In genomic region chr1:71641903-71642302, GRCh38 we compare ENCODE assay signal across 26 cellular contexts.
DNase-seq lines count a peak whose midpoint lies in the region; ATAC-seq and TF ChIP-seq lines count a peak whose summit lies in the region.
"Had no signal": no experiment of that assay in that cellular context is flagged by ENCODE, and none has a peak within 500 bp of the region (broad histone marks: within the 10 kb centered on the region; RNA-seq: fewer than 3 reads in every experiment).

No MANE protein-coding gene starts in this region.

- intact Hi-C loops in right cardiac atrium (cut with DNase I): no loop called here

- no peaks in the 10 kb centered on the region for H3K9me3 ChIP-seq in right cardiac atrium (ENCODE audit: control insufficient read depth, low read length)
- no peaks in the 10 kb centered on the region for H3K9me3 ChIP-seq in GM23248 (ENCODE audit: low read depth)
- H3K9me3 ChIP-seq: Caco-2 had no signal

- H3K4me3 ChIP-seq in right cardiac atrium (ENCODE audit: low read length) (no peak overlapping the region), GM23248 (no peak overlapping the region)
- H3K4me3 ChIP-seq: PC-9, SK-N-MC had no signal

- H3K4me1 ChIP-seq in right cardiac atrium (ENCODE audit: control insufficient read depth, insufficient read depth, low read length) (peaks cover 1% of the 10 kb centered on the region), GM23248 (ENCODE audit: insufficient read depth) (0 out of 2 replicates have a peak, but pooled peaks cover 6% of the 10 kb centered on the region)
- H3K4me1 ChIP-seq: Caco-2 had no signal

- peaks cover 22% of the 10 kb centered on the region for H3K4me1 Mint-ChIP-seq in glutamatergic neuron (ENCODE audit: low read depth, unreplicated experiment)
- H3K4me1 Mint-ChIP-seq: B cell, IgD-negative memory B cell had no signal

- no peak for TF ChIP-seq CTCF in glutamatergic neuron (IDR thresholded peaks at IDR 0.05; ENCODE audit: partially characterized antibody, unreplicated experiment)

- in situ Hi-C loops in G401 (cut with HindIII; ENCODE audit: low sequenced_read_pairs) (no loop called here), GM23248 (cut with MboI) (no loop called here)

- no peaks in the 10 kb centered on the region for H4K20me1 ChIP-seq in GM23248 (ENCODE audit: insufficient read depth)

- peak overlapping the region; percentile 53 for H3K27ac Mint-ChIP-seq in glutamatergic neuron (ENCODE audit: unreplicated experiment)
- H3K27ac Mint-ChIP-seq: B cell; CD8-positive, alpha-beta T cell; IgD-negative memory B cell had no signal

- H3K27ac ChIP-seq in right cardiac atrium (ENCODE audit: low read length) (no peak overlapping the region), GM23248 (no peak overlapping the region)
- H3K27ac ChIP-seq: C4-2B, KMS-11, PC-9, SK-N-MC had no signal

- 48% methylated on average over 3 of the region's 3 CpGs for WGBS in right cardiac atrium
- 53 to 62% methylated on average over 3 of the region's 3 CpGs for WGBS in GM23248 (ENCODE audit: low coverage in 1 of 2, low lambda C conversion rate in 2 of 2, missing lambda C conversion rate in 2 of 2), 2 experiments

- H3F3A ChIP-seq in GM23248 (ENCODE audit: insufficient read depth): 0 out of 2 replicates have a peak, but pooled peaks cover 7% of the 10 kb centered on the region

- no peak overlapping the region for H3K9ac ChIP-seq in GM23248
- H3K9ac ChIP-seq: KMS-11 had no signal

- no peak overlapping the region for H3K4me3 Mint-ChIP-seq in glutamatergic neuron (ENCODE audit: unreplicated experiment)
- H3K4me3 Mint-ChIP-seq: B cell; CD8-positive, alpha-beta T cell; IgD-negative memory B cell had no signal

- peaks cover 2% of the 10 kb centered on the region for H3K27me3 Mint-ChIP-seq in glutamatergic neuron (ENCODE audit: unreplicated experiment)
- H3K27me3 Mint-ChIP-seq: B cell, IgD-negative memory B cell had no signal

- DNase-seq in G401 (ENCODE audit: low spot score): peak; percentile 79
- peak; percentile 55 for DNase-seq in NCI-H446 treated with DMSO at 0.1 percent for 48 hours (lab: John Stamatoyannopoulos, UW)
- no peak for DNase-seq in glutamatergic neuron
- peak; percentile 39 to 53 (median 53) for DNase-seq in right cardiac atrium
- DNase-seq in GM23248: no peak
- DNase-seq: Caco-2; CD8-positive, alpha-beta T cell; DMS 273 treated with DMSO at 0.1 percent for 48 hours; DMS79; EL; GF-D8; NCI-H1092; NCI-H1417 treated with DMSO at 0.1 percent for 48 hours; NCI-H226; NCI-H524; NCI-H774; PC-9; SIG-M5 had no signal

- no peaks in the 10 kb centered on the region for H3K79me2 ChIP-seq in GM23248 (ENCODE audit: insufficient read depth)

- no peaks in the 10 kb centered on the region for H3K36me3 ChIP-seq in GM23248 (ENCODE audit: low read depth)

- no peak overlapping the region for H2AFZ ChIP-seq in GM23248
- H2AFZ ChIP-seq: PC-9 had no signal

- H3K4me2 ChIP-seq in GM23248 (ENCODE audit: unreplicated experiment): no peak overlapping the region
- H3K4me2 ChIP-seq: KMS-11, PC-9 had no signal

- ATAC-seq in right cardiac atrium (peak; percentile 67 to 69), GM19395 (IDR thresholded peaks at IDR 0.05; ENCODE audit: unreplicated experiment) (no peak), HG02678 (IDR thresholded peaks at IDR 0.05; ENCODE audit: unreplicated experiment) (no peak)
- ATAC-seq: CD8-positive, alpha-beta T cell; HCT116 had no signal

- no peaks in the 10 kb centered on the region for H3K9me3 Mint-ChIP-seq in glutamatergic neuron (ENCODE audit: unreplicated experiment)
- H3K9me3 Mint-ChIP-seq: CD8-positive, alpha-beta T cell had no signal

- H3K36me3 Mint-ChIP-seq in glutamatergic neuron (ENCODE audit: unreplicated experiment): no peaks in the 10 kb centered on the region
- H3K36me3 Mint-ChIP-seq: CD8-positive, alpha-beta T cell; IgD-negative memory B cell had no signal

- H3K27me3 ChIP-seq in right cardiac atrium (ENCODE audit: control insufficient read depth, insufficient read depth) (no peaks in the 10 kb centered on the region), GM23248 (replicated peaks; ENCODE audit: insufficient read depth) (no peaks in the 10 kb centered on the region)

- no peaks in the 10 kb centered on the region; the same call in 1 of the 2 replicates for H3K9me2 ChIP-seq in GM23248 (ENCODE audit: insufficient read depth)

Comparison
In these comparisons a context has a peak if more than half of its experiments do, and no peak if none do; other contexts are left out.
1. DNase-seq: peak in G401 (single experiment), NCI-H446 treated with DMSO at 0.1 percent for 48 hours (single experiment) and right cardiac atrium (3 of 3); none in glutamatergic neuron (single experiment) and GM23248 (single experiment).
2. ATAC-seq: peak in right cardiac atrium (2 of 2); none in GM19395 (single experiment) and HG02678 (single experiment).